Comparison of ENCODE assay signal across 8 cellular contexts in the genomic region with DNA sequence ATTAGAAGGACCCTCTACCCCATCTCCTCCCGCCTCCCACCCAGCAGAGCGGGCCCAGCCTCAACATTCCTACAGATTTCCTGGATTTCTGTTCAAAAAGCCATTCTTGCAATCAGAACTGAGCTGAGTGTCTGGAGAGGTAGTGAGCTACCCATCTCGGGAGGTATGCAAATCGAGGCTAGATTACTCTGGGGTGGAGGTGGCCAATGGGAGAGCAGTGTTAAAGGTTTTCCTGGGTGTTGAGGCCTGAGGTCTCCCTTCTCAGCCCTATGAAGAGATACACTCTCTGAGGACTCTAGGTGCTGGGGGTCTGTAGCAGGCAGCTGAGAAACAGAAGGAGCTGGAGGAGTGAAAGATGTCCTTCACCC.
"Had no signal": no experiment of that assay in that cellular context is flagged by ENCODE, and none has a peak within 500 bp of the region (broad histone marks: within the 10 kb centered on the region; RNA-seq: fewer than 3 reads in every experiment).

No MANE protein-coding gene starts in this region.

- H3K4me1 ChIP-seq: uterus had no signal

- H3K27ac ChIP-seq: coronary artery, tibial artery, uterus had no signal

- H3K36me3 ChIP-seq: tibial artery, uterus had no signal

- H3K36me3 Mint-ChIP-seq: activated naive CD8-positive, alpha-beta T cell treated with anti-CD3 and anti-CD28 coated beads for 36 hours; brain; stimulated activated memory B cell treated with anti-CD40 and anti-IgM and Interleukin-4, amounts not matched to agents 10 μg/mL and 1 μg/mL and 100 μg/mL, for 72 hours had no signal

- H3K27ac Mint-ChIP-seq: activated naive CD8-positive, alpha-beta T cell treated with anti-CD3 and anti-CD28 coated beads for 36 hours; activated T-helper 1 cell treated with anti-CD3 and anti-CD28 coated beads, Interleukin-12 subunit alpha, Interleukin-12 subunit beta, Interleukin-2, Interleukin-4 antibody, amounts not matched to agents 30 ng/mL and 10 ng/mL and 1 ng/mL, durations not matched to agents 14 hours and 24 hours and 36 hours; stimulated activated memory B cell treated with anti-CD40 and anti-IgM and Interleukin-4, amounts not matched to agents 10 μg/mL and 1 μg/mL and 100 μg/mL, for 72 hours had no signal

- H3K9me3 ChIP-seq: tibial artery, uterus had no signal

- H3K4me3 ChIP-seq: lung, tibial artery, uterus had no signal

- H3K9me3 Mint-ChIP-seq: activated naive CD8-positive, alpha-beta T cell treated with anti-CD3 and anti-CD28 coated beads for 36 hours; activated T-helper 1 cell treated with anti-CD3 and anti-CD28 coated beads, Interleukin-12 subunit alpha, Interleukin-12 subunit beta, Interleukin-2, Interleukin-4 antibody, amounts not matched to agents 30 ng/mL and 10 ng/mL and 1 ng/mL, durations not matched to agents 14 hours and 24 hours and 36 hours; stimulated activated memory B cell treated with anti-CD40 and anti-IgM and Interleukin-4, amounts not matched to agents 10 μg/mL and 1 μg/mL and 100 μg/mL, for 72 hours had no signal

- H3K4me3 Mint-ChIP-seq: activated naive CD8-positive, alpha-beta T cell treated with anti-CD3 and anti-CD28 coated beads for 36 hours; activated T-helper 1 cell treated with anti-CD3 and anti-CD28 coated beads, Interleukin-12 subunit alpha, Interleukin-12 subunit beta, Interleukin-2, Interleukin-4 antibody, amounts not matched to agents 30 ng/mL and 10 ng/mL and 1 ng/mL, durations not matched to agents 14 hours and 24 hours and 36 hours; stimulated activated memory B cell treated with anti-CD40 and anti-IgM and Interleukin-4, amounts not matched to agents 10 μg/mL and 1 μg/mL and 100 μg/mL, for 72 hours had no signal

- H3K4me1 Mint-ChIP-seq: activated naive CD8-positive, alpha-beta T cell treated with anti-CD3 and anti-CD28 coated beads for 36 hours had no signal
